9 cellular contexts compared by ENCODE assay signal in genomic region chr11:131511794-131512193, GRCh38.
DNase-seq lines count a peak whose midpoint lies in the region; ATAC-seq and TF ChIP-seq lines count a peak whose summit lies in the region.
"Had no signal": no experiment of that assay in that cellular context is flagged by ENCODE, and none has a peak within 500 bp of the region (broad histone marks: within the 10 kb centered on the region; RNA-seq: fewer than 3 reads in every experiment).

No MANE protein-coding gene starts in this region.

- no peaks in the 10 kb centered on the region for H3K79me2 ChIP-seq in smooth muscle cell (ENCODE audit: low read depth)

- H4K20me1 ChIP-seq in smooth muscle cell (ENCODE audit: low read depth): no peaks in the 10 kb centered on the region

- H2AFZ ChIP-seq in smooth muscle cell (ENCODE audit: low read depth): no peak overlapping the region

- H3K36me3 ChIP-seq in esophagus muscularis mucosa: no peaks in the 10 kb centered on the region
- no peaks in the 10 kb centered on the region for H3K36me3 ChIP-seq in smooth muscle cell (ENCODE audit: low read depth)

- TF ChIP-seq EP300 in esophagus muscularis mucosa (IDR thresholded peaks at IDR 0.05): no peak

- peak; percentile 33 to 43 (median 34) for TF ChIP-seq CTCF in esophagus muscularis mucosa (IDR thresholded peaks at IDR 0.05)
- TF ChIP-seq CTCF in smooth muscle cell (IDR thresholded peaks at IDR 0.05; ENCODE audit: borderline replicate concordance, insufficient read depth, poor library complexity, severe bottlenecking): peak; percentile 55

- H3K4me3 ChIP-seq in esophagus muscularis mucosa (no peak overlapping the region), smooth muscle cell (no peak overlapping the region)

- H3K27ac ChIP-seq in esophagus muscularis mucosa (replicated peaks in 1 of 4) (no peak overlapping the region), smooth muscle cell (ENCODE audit: low read depth) (no peak overlapping the region)

- H3K4me2 ChIP-seq in smooth muscle cell: no peak overlapping the region

- no peak overlapping the region for H3K9ac ChIP-seq in smooth muscle cell (ENCODE audit: low read depth)

- DNase-seq in stimulated activated CD4-positive, alpha-beta T cell treated with anti-CD3 and anti-CD28 coated beads, Interleukin-15, amount 100 ng/mL, for 24 hours: peak; percentile 6
- DNase-seq in stimulated activated CD4-positive, alpha-beta T cell treated with anti-CD3 and anti-CD28 coated beads, Interleukin-1b, Interleukin-23, amount 100 ng/mL, for 48 hours: no peak
- DNase-seq in NCI-H1048 (lab: John Stamatoyannopoulos, UW) (peak; percentile 10), esophagus muscularis mucosa (ENCODE audit: extremely low spot score) (no peak), smooth muscle cell (lab: John Stamatoyannopoulos, UW; ENCODE audit: unreplicated experiment) (no peak), GM03348 (ENCODE audit: low spot score) (no peak)
- no peak for DNase-seq in stimulated activated CD4-positive, alpha-beta T cell treated with anti-CD3 and anti-CD28 coated beads, Interleukin-4, amount 100 ng/mL, for 4 hours
- DNase-seq: activated naive CD8-positive, alpha-beta T cell treated with anti-CD3 and anti-CD28 coated beads, Interleukin-2, amount 10 ng/mL, durations not matched to agents 7 days and 5 days had no signal

- H3K4me1 ChIP-seq in esophagus muscularis mucosa (no peaks in the 10 kb centered on the region), smooth muscle cell (ENCODE audit: low read depth) (no peaks in the 10 kb centered on the region)

- 40% methylated on average over 7 of the region's 9 CpGs for whole genome bisulfite sequencing in esophagus muscularis mucosa
- WGBS in smooth muscle cell (ENCODE audit: low lambda C conversion rate): 56% methylated on average over 9 of the region's 9 CpGs

- H3K27me3 ChIP-seq in esophagus muscularis mucosa (no peaks in the 10 kb centered on the region), smooth muscle cell (ENCODE audit: low read depth) (no peaks in the 10 kb centered on the region)

- TF ChIP-seq POLR2A in esophagus muscularis mucosa (IDR thresholded peaks at IDR 0.05; ENCODE audit: low read depth): no peak

- no peaks in the 10 kb centered on the region for H3F3A ChIP-seq in smooth muscle cell (ENCODE audit: low read depth)

- H3K9me3 ChIP-seq in esophagus muscularis mucosa (no peaks in the 10 kb centered on the region), smooth muscle cell (replicated peaks; ENCODE audit: low read depth) (no peaks in the 10 kb centered on the region)

- ATAC-seq in GM19452 (IDR thresholded peaks at IDR 0.05; ENCODE audit: unreplicated experiment): no peak

- intact Hi-C loops in esophagus muscularis mucosa (cut with DNase I): loop anchor here (5.0 kb wide), 1 partner anchor 449 kb away; no protein-coding TSS in a partner anchor

Comparison
In these comparisons a context has a peak if more than half of its experiments do, and no peak if none do; other contexts are left out.
1. DNase-seq: peak in stimulated activated CD4-positive, alpha-beta T cell treated with anti-CD3 and anti-CD28 coated beads, Interleukin-15, amount 100 ng/mL, for 24 hours (single experiment) and NCI-H1048 (single experiment); none in stimulated activated CD4-positive, alpha-beta T cell treated with anti-CD3 and anti-CD28 coated beads, Interleukin-1b, Interleukin-23, amount 100 ng/mL, for 48 hours (single experiment), esophagus muscularis mucosa (single experiment), smooth muscle cell (single experiment), stimulated activated CD4-positive, alpha-beta T cell treated with anti-CD3 and anti-CD28 coated beads, Interleukin-4, amount 100 ng/mL, for 4 hours (0 of 2) and GM03348 (single experiment).